ENCODE assay signal across 9 cellular contexts in genomic region chr11:86115542-86116385, GRCh38. TPM values are rescaled to one million over a fixed set of nuclear protein-coding genes. Genes with fewer than 3 reads are reported as not detected.
DNase-seq lines count a peak whose midpoint lies in the region; ATAC-seq, FAIRE-seq and TF ChIP-seq lines count a peak whose summit lies in the region.
"Had no signal": no experiment of that assay in that cellular context is flagged by ENCODE, and none has a peak within 500 bp of the region (broad histone marks: within the 10 kb centered on the region; RNA-seq: fewer than 3 reads in every experiment).

No MANE protein-coding gene starts in this region.

- H3K4me3 ChIP-seq in Peyer's patch = no peak overlapping the region

- peak overlapping the region; percentile 98 for H3K27ac Mint-ChIP-seq in Calu3 (ENCODE audit: unreplicated experiment)

- peaks cover 2% of the 10 kb centered on the region for H3K9me3 Mint-ChIP-seq in Calu3 (ENCODE audit: low read depth, unreplicated experiment)
- H3K9me3 Mint-ChIP-seq: naive thymus-derived CD8-positive, alpha-beta T cell had no signal

- no peaks in the 10 kb centered on the region for H3K36me3 ChIP-seq in Peyer's patch

- FAIRE-seq in frontal cortex (lab: Jason Lieb, UNC) = no peak

- ATAC-seq in GM21447 (IDR thresholded peaks at IDR 0.05; ENCODE audit: unreplicated experiment) = peak; percentile 30
- peak; percentile 24 for ATAC-seq in HG03571 (IDR thresholded peaks at IDR 0.05; ENCODE audit: unreplicated experiment)

- CTCF ChIA-PET in Calu3 (lab: Charles Lee) = interaction anchor here (0.6 to 2.4 kb wide), 5 partner anchors 46 to 203 kb away, joined by 3 to 19 read pairs (median 4); partner anchors contain the start of gene PICALM

- peaks cover 50% of the 10 kb centered on the region for H3K4me1 Mint-ChIP-seq in Calu3 (ENCODE audit: low read depth, unreplicated experiment)

- TF ChIP-seq CTCF in Calu3 (IDR thresholded peaks at IDR 0.05; ENCODE audit: unreplicated experiment) = no peak
- TF ChIP-seq CTCF in Peyer's patch (IDR thresholded peaks at IDR 0.05) = no peak

- peaks cover 0 to 10% (median 0%) of the 10 kb centered on the region in 4 donors for H3K4me1 ChIP-seq in Peyer's patch

- peak overlapping the region; percentile 69 for H3K27ac ChIP-seq in epithelial cell of prostate
- no peak overlapping the region for H3K27ac ChIP-seq in Peyer's patch

- H3K36me3 Mint-ChIP-seq in Calu3 (ENCODE audit: insufficient read depth, unreplicated experiment) = peaks cover 11% of the 10 kb centered on the region
- H3K36me3 Mint-ChIP-seq: naive thymus-derived CD8-positive, alpha-beta T cell had no signal

- intact Hi-C loops in Calu3 (cut with micrococcal nuclease; ENCODE audit: unreplicated experiment) = loop anchor here (5.0 kb wide), 3 partner anchors 37 to 77 kb away; no protein-coding TSS in a partner anchor

- peak overlapping the region; percentile 57 for H3K4me3 Mint-ChIP-seq in Calu3 (ENCODE audit: low read depth, unreplicated experiment)

- BruUV-seq in Calu3 (replicated peaks; lab: Mats Ljungman, UMichigan) = no TSS peak

- peak; percentile 28 for DNase-seq in Calu3
- DNase-seq in epithelial cell of prostate (ENCODE audit: low read depth, low spot score) = no peak
- no peak for DNase-seq in frontal cortex (ENCODE audit: low spot score in 2 of 2)
- no peak for DNase-seq in Peyer's patch
- DNase-seq in NCI-H510A treated with DMSO at 0.1 percent for 48 hours (lab: John Stamatoyannopoulos, UW) = no peak
- no peak for DNase-seq in Ammon's horn (ENCODE audit: low spot score)
- DNase-seq: naive thymus-derived CD8-positive, alpha-beta T cell had no signal

- H3K9me3 ChIP-seq in Peyer's patch = no peaks in the 10 kb centered on the region

- TF ChIP-seq POLR2A in Peyer's patch (IDR thresholded peaks at IDR 0.05) = no peak

- H3K27me3 Mint-ChIP-seq in Calu3 (ENCODE audit: unreplicated experiment) = no peaks in the 10 kb centered on the region

- no peaks in the 10 kb centered on the region for H3K27me3 ChIP-seq in Peyer's patch

RNA-seq across cellular contexts. Expression of gene PICALM, which starts 46.9 kb away (rescaled TPM):
- total RNA-seq in Calu3 (2022) (116 and 124 TPM in 2 replicates), frontal cortex (1,205 TPM), Peyer's patch (100 to 1,000 TPM; 201 to 292 (median 237) TPM)
